In the genomic region with DNA sequence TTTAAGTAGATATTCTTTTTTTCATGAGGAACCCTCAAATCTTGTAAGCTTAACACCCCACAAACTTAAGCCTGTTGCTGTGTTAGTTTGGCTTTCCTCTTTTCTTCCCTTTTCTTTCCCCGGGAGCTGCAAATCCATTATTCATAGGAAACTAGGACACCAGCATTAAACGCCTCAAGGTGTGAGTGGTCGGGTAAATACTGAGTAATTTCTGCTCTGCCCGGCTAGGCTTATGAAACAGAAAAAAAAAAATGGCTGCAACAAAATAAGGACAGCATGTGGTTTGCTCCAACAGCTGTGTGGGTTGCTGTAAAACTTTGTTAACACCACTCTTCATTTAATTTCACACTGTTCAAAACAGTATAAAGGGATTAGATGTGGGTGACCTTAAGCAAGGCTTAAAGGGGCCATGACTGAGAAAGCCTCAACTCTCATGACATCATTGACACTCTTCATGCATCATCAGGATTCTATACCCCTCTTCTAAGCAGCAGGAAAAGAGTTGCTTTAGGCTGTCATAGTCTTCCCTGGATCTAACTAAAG, we compare ENCODE assay signal across 1 cellular context.
TF ChIP-seq lines count a peak whose summit lies in the region.

No MANE protein-coding gene starts in this region.

TF ChIP-seq in HepG2, 621 proteins besides CTCF, POLR2A, EP300 and RAD21 (continued from another document):
- TF ChIP-seq, protein P1, sequence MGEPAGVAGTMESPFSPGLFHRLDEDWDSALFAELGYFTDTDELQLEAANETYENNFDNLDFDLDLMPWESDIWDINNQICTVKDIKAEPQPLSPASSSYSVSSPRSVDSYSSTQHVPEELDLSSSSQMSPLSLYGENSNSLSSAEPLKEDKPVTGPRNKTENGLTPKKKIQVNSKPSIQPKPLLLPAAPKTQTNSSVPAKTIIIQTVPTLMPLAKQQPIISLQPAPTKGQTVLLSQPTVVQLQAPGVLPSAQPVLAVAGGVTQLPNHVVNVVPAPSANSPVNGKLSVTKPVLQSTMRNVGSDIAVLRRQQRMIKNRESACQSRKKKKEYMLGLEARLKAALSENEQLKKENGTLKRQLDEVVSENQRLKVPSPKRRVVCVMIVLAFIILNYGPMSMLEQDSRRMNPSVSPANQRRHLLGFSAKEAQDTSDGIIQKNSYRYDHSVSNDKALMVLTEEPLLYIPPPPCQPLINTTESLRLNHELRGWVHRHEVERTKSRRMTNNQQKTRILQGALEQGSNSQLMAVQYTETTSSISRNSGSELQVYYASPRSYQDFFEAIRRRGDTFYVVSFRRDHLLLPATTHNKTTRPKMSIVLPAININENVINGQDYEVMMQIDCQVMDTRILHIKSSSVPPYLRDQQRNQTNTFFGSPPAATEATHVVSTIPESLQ (CRISPR knock-in tag; conservative IDR thresholded peaks at IDR 0.05): no peak
